In genomic region chr18:47754311-47755101, GRCh38 we compare ENCODE assay signal across 8 cellular contexts.
A peak's percentile ranks its signal among the peaks of the same experiment; 100 is the strongest.
DNase-seq lines count a peak whose midpoint lies in the region; ATAC-seq lines count a peak whose summit lies in the region.

No MANE protein-coding gene starts in this region.

- no peak overlapping the region for H3K27ac Mint-ChIP-seq in activated naive CD4-positive, alpha-beta T cell treated with anti-CD3 and anti-CD28 coated beads, Interleukin-2, amount 50 U/mL, for 72 hours
- no peak overlapping the region for H3K27ac Mint-ChIP-seq in stimulated activated memory B cell treated with anti-CD40 and anti-IgM and Interleukin-4, amounts not matched to agents 10 μg/mL and 1 μg/mL and 100 μg/mL, for 72 hours

- peak; percentile 59 to 83 for ATAC-seq in activated naive CD4-positive, alpha-beta T cell treated with anti-CD3 and anti-CD28 coated beads, Interleukin-2, amount 50 U/mL, for 72 hours
- ATAC-seq in stimulated activated memory B cell treated with anti-CD40 and anti-IgM and Interleukin-4, amounts not matched to agents 10 μg/mL and 1 μg/mL and 100 μg/mL, for 72 hours = no peak

- DNase-seq in COLO829 (ENCODE audit: low spot score) = peak; percentile 40
- peak; percentile 50 for DNase-seq in HT1080 (ENCODE audit: low read depth)
- DNase-seq in RPMI8226 = peak; percentile 73
- peak in 1 of 2 donors; percentile 80 for DNase-seq in activated naive CD4-positive, alpha-beta T cell treated with anti-CD3 and anti-CD28 coated beads, Interleukin-2, amount 50 U/mL, for 72 hours (ENCODE audit: low spot score in 2 of 2)
- peak; percentile 85 for DNase-seq in iPS-NIHi11 (ENCODE audit: low spot score)
- peak; percentile 86 for DNase-seq in stimulated activated CD8-positive, alpha-beta memory T cell treated with anti-CD3 and anti-CD28 coated beads, Interleukin-4, amount 100 ng/mL, for 48 hours
- DNase-seq in globus pallidus (ENCODE audit: low spot score) = no peak

- peaks cover 7% of the 10 kb centered on the region for H3K4me1 Mint-ChIP-seq in stimulated activated memory B cell treated with anti-CD40 and anti-IgM and Interleukin-4, amounts not matched to agents 10 μg/mL and 1 μg/mL and 100 μg/mL, for 72 hours

- H3K9me3 Mint-ChIP-seq in activated naive CD4-positive, alpha-beta T cell treated with anti-CD3 and anti-CD28 coated beads, Interleukin-2, amount 50 U/mL, for 72 hours = peaks cover 4 to 6% of the 10 kb centered on the region in 2 donors
- H3K9me3 Mint-ChIP-seq in stimulated activated memory B cell treated with anti-CD40 and anti-IgM and Interleukin-4, amounts not matched to agents 10 μg/mL and 1 μg/mL and 100 μg/mL, for 72 hours = peaks cover 3% of the 10 kb centered on the region

- H3K4me3 Mint-ChIP-seq in stimulated activated memory B cell treated with anti-CD40 and anti-IgM and Interleukin-4, amounts not matched to agents 10 μg/mL and 1 μg/mL and 100 μg/mL, for 72 hours = no peak overlapping the region

- peaks cover 49% of the 10 kb centered on the region for H3K27me3 Mint-ChIP-seq in stimulated activated memory B cell treated with anti-CD40 and anti-IgM and Interleukin-4, amounts not matched to agents 10 μg/mL and 1 μg/mL and 100 μg/mL, for 72 hours

- peaks cover 7% of the 10 kb centered on the region in 2 donors for H3K36me3 Mint-ChIP-seq in activated naive CD4-positive, alpha-beta T cell treated with anti-CD3 and anti-CD28 coated beads, Interleukin-2, amount 50 U/mL, for 72 hours
- H3K36me3 Mint-ChIP-seq in stimulated activated memory B cell treated with anti-CD40 and anti-IgM and Interleukin-4, amounts not matched to agents 10 μg/mL and 1 μg/mL and 100 μg/mL, for 72 hours = no peaks in the 10 kb centered on the region
